13 cellular contexts compared by ENCODE assay signal in genomic region chr10:63241898-63242297, GRCh38.
DNase-seq lines count a peak whose midpoint lies in the region; ATAC-seq and TF ChIP-seq lines count a peak whose summit lies in the region.
"Had no signal": no experiment of that assay in that cellular context is flagged by ENCODE, and none has a peak within 500 bp of the region (broad histone marks: within the 10 kb centered on the region; RNA-seq: fewer than 3 reads in every experiment).

No MANE protein-coding gene starts in this region.

- peaks cover 38% of the 10 kb centered on the region for H3K36me3 Mint-ChIP-seq in activated CD8-positive, alpha-beta memory T cell treated with anti-CD3 and anti-CD28 coated beads, Interleukin-2, amount 10 ng/mL, durations not matched to agents 7 days and 5 days
- peaks cover 38% of the 10 kb centered on the region for H3K36me3 Mint-ChIP-seq in activated B cell treated with CpG ODN at 0.5 μM for 24 hours (ENCODE audit: low read depth)

- peaks cover 74% of the 10 kb centered on the region for H3K4me1 Mint-ChIP-seq in activated CD8-positive, alpha-beta memory T cell treated with anti-CD3 and anti-CD28 coated beads, Interleukin-2, amount 10 ng/mL, durations not matched to agents 7 days and 5 days
- peaks cover 87% of the 10 kb centered on the region for H3K4me1 Mint-ChIP-seq in activated B cell treated with CpG ODN at 0.5 μM for 24 hours

- POLR2A ChIA-PET in activated B cell treated with CpG ODN at 0.5 μM for 24 hours (lab: Charles Lee): interaction anchor here (0.6 to 2.3 kb wide), 5 partner anchors 12 to 27 kb away, joined by 3 to 9 read pairs (median 4); no protein-coding TSS in a partner anchor

- peaks cover 2% of the 10 kb centered on the region for H3K9me3 Mint-ChIP-seq in activated CD8-positive, alpha-beta memory T cell treated with anti-CD3 and anti-CD28 coated beads, Interleukin-2, amount 10 ng/mL, durations not matched to agents 7 days and 5 days (ENCODE audit: low read depth)
- peaks cover 8% of the 10 kb centered on the region for H3K9me3 Mint-ChIP-seq in activated B cell treated with CpG ODN at 0.5 μM for 24 hours

- H3K27me3 Mint-ChIP-seq in activated CD8-positive, alpha-beta memory T cell treated with anti-CD3 and anti-CD28 coated beads, Interleukin-2, amount 10 ng/mL, durations not matched to agents 7 days and 5 days: no peaks in the 10 kb centered on the region
- no peaks in the 10 kb centered on the region for H3K27me3 Mint-ChIP-seq in activated B cell treated with CpG ODN at 0.5 μM for 24 hours

- DNase-seq in activated CD8-positive, alpha-beta memory T cell treated with anti-CD3 and anti-CD28 coated beads, Interleukin-2, amount 10 ng/mL, durations not matched to agents 7 days and 5 days: no peak
- no peak for DNase-seq in activated CD8-positive, alpha-beta memory T cell treated with anti-CD3 and anti-CD28 coated beads, Interleukin-2, amount 50 U/mL, for 4 hours
- DNase-seq in activated B cell treated with CpG ODN at 0.5 μM for 24 hours (no peak), pulmonary artery endothelial cell (ENCODE audit: low read depth, low spot score) (peak; percentile 37), hippocampal formation (lab: John Stamatoyannopoulos, UW) (no peak), left colon (no peak), caudate nucleus (lab: John Stamatoyannopoulos, UW) (no peak)
- DNase-seq: HCEC 1CT; NCI-H526; small intestine; stimulated activated naive CD4-positive, alpha-beta T cell treated with Interleukin-2 at 50 U/mL for 16 hours had no signal

- peak; percentile 49 for ATAC-seq in activated CD8-positive, alpha-beta memory T cell treated with anti-CD3 and anti-CD28 coated beads, Interleukin-2, amount 10 ng/mL, durations not matched to agents 7 days and 5 days
- ATAC-seq in HG03139 (IDR thresholded peaks at IDR 0.05; ENCODE audit: unreplicated experiment) (peak; percentile 43), activated B cell treated with CpG ODN at 0.5 μM for 24 hours (ENCODE audit: low read depth) (peak; percentile 23), left colon (no peak)
- ATAC-seq: WTC11 had no signal

- intact Hi-C loops in activated B cell treated with CpG ODN at 0.5 μM for 24 hours (cut with micrococcal nuclease): loop anchor here (1.0 to 2.0 kb wide), 2 partner anchors 10 to 19 kb away; no protein-coding TSS in a partner anchor
- intact Hi-C loops in left colon (cut with DNase I, micrococcal nuclease): no loop called here

- peak overlapping the region; percentile 88 for H3K27ac Mint-ChIP-seq in activated CD8-positive, alpha-beta memory T cell treated with anti-CD3 and anti-CD28 coated beads, Interleukin-2, amount 10 ng/mL, durations not matched to agents 7 days and 5 days
- H3K27ac Mint-ChIP-seq in activated B cell treated with CpG ODN at 0.5 μM for 24 hours: peak overlapping the region; percentile 74
- H3K27ac Mint-ChIP-seq: WTC11 had no signal

- peak overlapping the region; percentile 72 for H3K4me3 Mint-ChIP-seq in activated CD8-positive, alpha-beta memory T cell treated with anti-CD3 and anti-CD28 coated beads, Interleukin-2, amount 10 ng/mL, durations not matched to agents 7 days and 5 days
- peak overlapping the region; percentile 29 for H3K4me3 Mint-ChIP-seq in activated B cell treated with CpG ODN at 0.5 μM for 24 hours
- H3K4me3 Mint-ChIP-seq: WTC11 had no signal

- CTCF ChIA-PET in activated CD8-positive, alpha-beta memory T cell treated with anti-CD3 and anti-CD28 coated beads, Interleukin-2, amount 10 ng/mL, durations not matched to agents 7 days and 5 days (lab: Charles Lee): interaction anchor here (1.2 to 4.0 kb wide), 2 partner anchors 14 to 20 kb away, joined by 4 to 12 read pairs; no protein-coding TSS in a partner anchor
- CTCF ChIA-PET in activated B cell treated with CpG ODN at 0.5 μM for 24 hours (lab: Charles Lee): no interaction called here

- no peak for TF ChIP-seq CTCF in activated B cell treated with CpG ODN at 0.5 μM for 24 hours (IDR thresholded peaks at IDR 0.05)

- no peak overlapping the region for H3K27ac ChIP-seq in caudate nucleus (ENCODE audit: low read depth, low read length)
